ENCODE assay signal across 8 cellular contexts in the genomic region with DNA sequence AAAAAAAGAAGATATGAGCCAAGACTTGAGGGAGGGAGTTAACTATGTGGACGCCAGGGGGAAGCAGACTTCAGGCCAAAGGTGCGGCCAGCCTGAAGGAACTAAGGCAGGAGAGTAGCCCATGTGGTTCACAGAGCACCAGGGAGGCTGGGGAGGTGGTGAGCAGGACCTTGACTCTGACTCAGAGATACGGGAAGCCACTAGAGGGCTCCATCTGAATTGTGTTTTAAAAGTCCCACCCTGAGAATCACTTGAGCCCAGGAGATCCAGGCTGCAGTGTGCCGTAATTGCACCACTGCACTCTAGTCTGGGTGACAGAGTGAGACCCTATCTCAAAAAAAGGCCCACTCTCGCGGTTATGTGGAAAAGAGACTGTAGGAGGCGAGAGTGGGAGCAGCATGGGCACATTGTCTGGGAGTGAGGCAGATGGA. TPM values are rescaled to one million over a fixed set of nuclear protein-coding genes. Genes with fewer than 3 reads are reported as not detected.
A peak's percentile ranks its signal among the peaks of the same experiment; 100 is the strongest.
DNase-seq lines count a peak whose midpoint lies in the region; ATAC-seq, FAIRE-seq and TF ChIP-seq lines count a peak whose summit lies in the region.

No MANE protein-coding gene starts in this region.

- H3K4me1 ChIP-seq in MM.1S (ENCODE audit: low read length): no peaks in the 10 kb centered on the region
- H3K4me1 ChIP-seq in keratinocyte (ENCODE audit: control insufficient read depth, extremely low read depth, insufficient read depth, low read length): no peaks in the 10 kb centered on the region

- TF ChIP-seq CTCF in AG04449 (IDR thresholded peaks at IDR 0.05; ENCODE audit: insufficient read depth, low read length, missing control alignments) (peak; percentile 60), GM12864 (IDR thresholded peaks at IDR 0.05; ENCODE audit: low read depth, low read length, missing control alignments) (peak; percentile 62), MM.1S (IDR thresholded peaks at IDR 0.05; ENCODE audit: low read length) (peak; percentile 33), keratinocyte (optimal IDR thresholded peaks at IDR 0.05 in 1 of 3, IDR thresholded peaks at IDR 0.05 in 1 of 3, conservative IDR thresholded peaks at IDR 0.05 in 1 of 3; ENCODE audit: extremely low read depth in 1 of 3, insufficient read depth in 2 of 3, low read length in 3 of 3) (peak; percentile 59 to 68 (median 60))

- H3K9ac ChIP-seq in MM.1S (ENCODE audit: low read length) (no peak overlapping the region), keratinocyte (ENCODE audit: control insufficient read depth, extremely low read depth, insufficient read depth, low read length) (no peak overlapping the region)

- no peak for ATAC-seq in GM21423 (IDR thresholded peaks at IDR 0.05; ENCODE audit: unreplicated experiment)

- H2AFZ ChIP-seq in MM.1S (ENCODE audit: low read length) (no peak overlapping the region), keratinocyte (ENCODE audit: control insufficient read depth, low read length) (no peak overlapping the region)

- no peaks in the 10 kb centered on the region for H3K9me1 ChIP-seq in keratinocyte (ENCODE audit: control insufficient read depth, extremely low read depth, insufficient read depth, low read length)

- H3K4me2 ChIP-seq in MM.1S (ENCODE audit: low read depth, low read length) (no peak overlapping the region), keratinocyte (ENCODE audit: control insufficient read depth, extremely low read depth, insufficient read depth, low read depth, low read length) (no peak overlapping the region)

- dilution Hi-C loops in keratinocyte (cut with MboI; ENCODE audit: extremely low pct_ligation_motif_present, low sequenced_read_pairs): no loop called here

- no peak overlapping the region for H3K4me3 ChIP-seq in AG04449 (ENCODE audit: low read depth, low read length)
- no peak overlapping the region for H3K4me3 ChIP-seq in GM12864 (ENCODE audit: low read depth, low read length)
- H3K4me3 ChIP-seq in MM.1S (ENCODE audit: low read length): no peak overlapping the region
- H3K4me3 ChIP-seq in keratinocyte (ENCODE audit: control insufficient read depth in 2 of 3, extremely low read depth in 1 of 3, insufficient read depth in 2 of 3, low read depth in 1 of 3, low read length in 3 of 3): no peak overlapping the region

- no peak overlapping the region for H3K27ac ChIP-seq in MM.1S (ENCODE audit: low read length)
- no peak overlapping the region for H3K27ac ChIP-seq in keratinocyte (ENCODE audit: control insufficient read depth, insufficient read depth, low read length)

- POLR2A ChIA-PET in AG04449 (lab: Yijun Ruan, JAX): interaction anchor here (0.6 kb wide), 1 partner anchor 34 kb away, joined by 3 read pairs; no protein-coding TSS in a partner anchor

- DNase-seq in AG04449 (ENCODE audit: low read depth, low spot score) (no peak), GM12864 (ENCODE audit: low read depth) (no peak), MM.1S (peak; percentile 21), amniotic epithelial cell (ENCODE audit: low read depth) (peak; percentile 91), keratinocyte (ENCODE audit: low read depth, low spot score) (no peak), NCI-H1105 (lab: John Stamatoyannopoulos, UW) (no peak), DMS79 (lab: John Stamatoyannopoulos, UW) (no peak)

- CTCF ChIA-PET in AG04449 (lab: Yijun Ruan, JAX): interaction anchor here (0.7 to 3.3 kb wide), 8 partner anchors 10 to 157 kb away, joined by 3 to 24 read pairs (median 3); a partner anchor contains a TSS

- H3K79me2 ChIP-seq in MM.1S (ENCODE audit: low read length) (peaks cover 86% of the 10 kb centered on the region), keratinocyte (ENCODE audit: control insufficient read depth, insufficient read depth, low read length) (peaks cover 25% of the 10 kb centered on the region)

- FAIRE-seq in keratinocyte (lab: Jason Lieb, UNC): no peak

- H4K20me1 ChIP-seq in MM.1S (ENCODE audit: insufficient read depth, low read length) (peaks cover 4% of the 10 kb centered on the region; the same call in 1 of the 2 replicates), keratinocyte (ENCODE audit: control insufficient read depth, extremely low read depth, insufficient read depth, low read length) (no peaks in the 10 kb centered on the region)

- H3K9me3 ChIP-seq in MM.1S (replicated peaks; ENCODE audit: insufficient read depth, low read length) (no peaks in the 10 kb centered on the region), keratinocyte (ENCODE audit: control insufficient read depth, low read depth, low read length) (no peaks in the 10 kb centered on the region)

- H3F3A ChIP-seq in MM.1S (ENCODE audit: insufficient read depth, low read length): no peaks in the 10 kb centered on the region

- peaks cover 7% of the 10 kb centered on the region; the same call in 1 of the 2 replicates for H3K36me3 ChIP-seq in MM.1S (replicated peaks; ENCODE audit: insufficient read depth, low read length)
- H3K36me3 ChIP-seq in keratinocyte (ENCODE audit: control insufficient read depth in 2 of 2, extremely low read depth in 1 of 2, insufficient read depth in 2 of 2, low read length in 2 of 2): peaks cover 4% of the 10 kb centered on the region in 2 experiments

- no peaks in the 10 kb centered on the region for H3K9me2 ChIP-seq in MM.1S (replicated peaks; ENCODE audit: insufficient read depth, low read length)

- H3K27me3 ChIP-seq in MM.1S (replicated peaks; ENCODE audit: insufficient read depth, low read length): no peaks in the 10 kb centered on the region
- H3K27me3 ChIP-seq in keratinocyte (ENCODE audit: control insufficient read depth, extremely low read depth, insufficient read depth, low read length): no peaks in the 10 kb centered on the region

RNA-seq across cellular contexts. Expression of a gene that starts 12.3 kb away (rescaled TPM):
- 10.4 to 16.6 TPM (median 11.1 TPM) in 3 replicates for polyA plus RNA-seq in keratinocyte
- 4.9 TPM for polyA plus RNA-seq in keratinocyte (2011; ENCODE audit: low read depth)
- 4.6 and 8.8 TPM in 2 replicates for polyA plus RNA-seq in keratinocyte (2011; cell fraction: cytosol; rRNA removed)
- polyA plus RNA-seq in keratinocyte (2011; cell fraction: nucleus; rRNA removed): 23.4 and 27.6 TPM in 2 replicates
- polyA plus RNA-seq in keratinocyte (2012; ENCODE audit: low replicate concordance): 5.1 and 5.9 TPM in 2 replicates
- 13.2 to 31.2 TPM (median 19.1 TPM) in 3 replicates for polyA minus RNA-seq in keratinocyte
- polyA minus RNA-seq in keratinocyte (2011; cell fraction: cytosol; rRNA and poly(A)+ RNA removed): 10.2 TPM
- polyA minus RNA-seq in keratinocyte (2011; cell fraction: nucleus; rRNA and poly(A)+ RNA removed): 19.1 and 35.0 TPM in 2 replicates

RNA-seq across cellular contexts. Expression of a gene that starts 55.7 kb away (rescaled TPM):
- polyA plus RNA-seq in keratinocyte: 41.3 to 60.5 TPM (median 47.4 TPM) in 3 replicates
- polyA plus RNA-seq in keratinocyte (2011; ENCODE audit: low read depth): 25.3 TPM
- polyA plus RNA-seq in keratinocyte (2011; cell fraction: cytosol; rRNA removed): 39.7 and 81.9 TPM in 2 replicates
- 34.6 and 35.6 TPM in 2 replicates for polyA plus RNA-seq in keratinocyte (2011; cell fraction: nucleus; rRNA removed)
- polyA plus RNA-seq in keratinocyte (2012; ENCODE audit: low replicate concordance): 21.8 and 32.3 TPM in 2 replicates
- polyA minus RNA-seq in keratinocyte: 49.6 to 109 TPM (median 94.3 TPM) in 3 replicates
- polyA minus RNA-seq in keratinocyte (2011; cell fraction: cytosol; rRNA and poly(A)+ RNA removed): 50.6 TPM
- 13.0 and 28.7 TPM in 2 replicates for polyA minus RNA-seq in keratinocyte (2011; cell fraction: nucleus; rRNA and poly(A)+ RNA removed)

Comparison
In these comparisons a context has a peak if more than half of its experiments do, and no peak if none do; other contexts are left out.
1. DNase-seq: peak in MM.1S (single experiment) and amniotic epithelial cell (single experiment); none in AG04449 (single experiment), GM12864 (single experiment), keratinocyte (single experiment), NCI-H1105 (single experiment) and DMS79 (single experiment).
2. Peak in every context shown above with its lines, with median percentiles within 50 percentile points of each other: CTCF ChIP-seq.